19 cellular contexts compared by ENCODE assay signal in the genomic region with DNA sequence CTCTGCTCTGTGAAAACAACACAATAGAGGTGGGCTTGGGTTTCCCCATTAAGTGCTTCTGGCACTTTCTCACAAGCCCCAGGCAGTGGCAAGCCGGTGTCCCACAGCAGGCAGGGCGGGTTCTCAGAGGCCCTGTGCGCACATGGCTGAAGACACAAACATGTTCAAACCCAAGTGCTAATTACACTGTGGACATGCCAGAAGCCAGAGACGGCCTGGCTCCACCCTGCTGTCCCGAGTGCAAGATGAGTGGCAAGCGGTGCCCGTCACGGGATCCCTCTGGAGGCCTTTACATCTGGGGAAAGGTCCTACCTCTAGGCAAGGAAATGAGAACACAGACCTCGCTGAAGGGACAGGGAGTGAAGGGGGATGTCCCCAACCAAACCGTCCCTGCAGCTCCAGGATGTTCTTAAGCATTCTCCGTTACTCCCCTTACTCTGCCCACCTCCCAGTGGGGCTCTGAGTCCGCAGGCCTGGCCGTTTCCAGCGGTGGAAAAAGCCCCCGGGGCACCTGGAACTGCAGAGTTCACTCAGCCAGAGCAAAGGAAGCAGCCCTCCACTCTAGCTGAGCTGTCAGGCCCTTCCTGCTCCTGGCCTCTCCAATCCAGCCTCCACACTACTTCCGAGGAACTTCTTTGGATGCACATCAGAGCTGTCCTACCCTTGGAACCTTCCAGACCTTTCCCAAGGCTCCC. TPM values are rescaled to one million over a fixed set of nuclear protein-coding genes. Genes with fewer than 3 reads are reported as not detected.
A peak's percentile ranks its signal among the peaks of the same experiment; 100 is the strongest.
DNase-seq lines count a peak whose midpoint lies in the region; ATAC-seq lines count a peak whose summit lies in the region.
"Had no signal": no experiment of that assay in that cellular context is flagged by ENCODE, and none has a peak within 500 bp of the region (broad histone marks: within the 10 kb centered on the region; RNA-seq: fewer than 3 reads in every experiment).

No MANE protein-coding gene starts in this region.

- H3K36me3 Mint-ChIP-seq in activated T-cell treated with anti-CD3 and anti-CD28 coated beads, Interleukin-2, amount 50 U/mL, for 24 hours (ENCODE audit: low read depth) = peaks cover 64% of the 10 kb centered on the region
- peaks cover 8% of the 10 kb centered on the region for H3K36me3 Mint-ChIP-seq in activated naive CD8-positive, alpha-beta T cell treated with anti-CD3 and anti-CD28 coated beads for 36 hours
- peaks cover 17 to 50% of the 10 kb centered on the region in 2 donors for H3K36me3 Mint-ChIP-seq in stimulated activated naive B cell treated with anti-CD40 and anti-IgM and Interleukin-4, amounts not matched to agents 10 μg/mL and 1 μg/mL and 100 μg/mL, for 72 hours

- H3K27me3 Mint-ChIP-seq in activated T-cell treated with anti-CD3 and anti-CD28 coated beads, Interleukin-2, amount 50 U/mL, for 24 hours = no peaks in the 10 kb centered on the region
- no peaks in the 10 kb centered on the region for H3K27me3 Mint-ChIP-seq in activated naive CD8-positive, alpha-beta T cell treated with anti-CD3 and anti-CD28 coated beads for 36 hours
- no peaks in the 10 kb centered on the region for H3K27me3 Mint-ChIP-seq in stimulated activated naive B cell treated with anti-CD40 and anti-IgM and Interleukin-4, amounts not matched to agents 10 μg/mL and 1 μg/mL and 100 μg/mL, for 72 hours

- no peak overlapping the region for H3K4me3 Mint-ChIP-seq in activated T-cell treated with anti-CD3 and anti-CD28 coated beads, Interleukin-2, amount 50 U/mL, for 24 hours
- H3K4me3 Mint-ChIP-seq in activated naive CD8-positive, alpha-beta T cell treated with anti-CD3 and anti-CD28 coated beads for 36 hours = no peak overlapping the region
- H3K4me3 Mint-ChIP-seq in stimulated activated naive B cell treated with anti-CD40 and anti-IgM and Interleukin-4, amounts not matched to agents 10 μg/mL and 1 μg/mL and 100 μg/mL, for 72 hours = no peak overlapping the region
- H3K4me3 Mint-ChIP-seq: mesothelial cell of epicardium had no signal

- ATAC-seq in stimulated activated naive B cell treated with anti-CD40 and anti-IgM and Interleukin-4, amounts not matched to agents 10 μg/mL and 1 μg/mL and 100 μg/mL, for 72 hours (replicated peaks) = no peak
- no peak for ATAC-seq in HG03159 (IDR thresholded peaks at IDR 0.05; ENCODE audit: unreplicated experiment)
- ATAC-seq: GM12878, Panc1 had no signal

- H3K27ac Mint-ChIP-seq in activated T-cell treated with anti-CD3 and anti-CD28 coated beads, Interleukin-2, amount 50 U/mL, for 24 hours = peak overlapping the region; percentile 69
- H3K27ac Mint-ChIP-seq in activated naive CD8-positive, alpha-beta T cell treated with anti-CD3 and anti-CD28 coated beads for 36 hours = peak overlapping the region; percentile 42
- H3K27ac Mint-ChIP-seq in stimulated activated naive B cell treated with anti-CD40 and anti-IgM and Interleukin-4, amounts not matched to agents 10 μg/mL and 1 μg/mL and 100 μg/mL, for 72 hours = peak overlapping the region; percentile 59

- DNase-seq in activated T-cell treated with anti-CD3 and anti-CD28 coated beads, Interleukin-2, amount 50 U/mL, for 24 hours = no peak
- no peak for DNase-seq in activated T-cell treated with anti-CD3 and anti-CD28 coated beads, Interleukin-2, amount 50 U/mL, for 48 hours
- no peak for DNase-seq in activated naive CD8-positive, alpha-beta T cell treated with anti-CD3 and anti-CD28 coated beads for 36 hours
- DNase-seq in islet precursor cell = peak; percentile 81
- no peak for DNase-seq in stimulated activated naive B cell treated with anti-CD40 and anti-IgM and Interleukin-4, amounts not matched to agents 10 μg/mL and 1 μg/mL and 100 μg/mL, for 72 hours
- no peak for DNase-seq in ureter (ENCODE audit: low spot score)
- DNase-seq in globus pallidus (ENCODE audit: low spot score) = no peak
- DNase-seq: central memory CD4-positive, alpha-beta T cell; IMR-90; MV-4-11; NCI-H2107; NCI-H774; stimulated activated CD4-positive, alpha-beta T cell treated with anti-CD3 and anti-CD28 coated beads, Interleukin-4, amount 100 ng/mL, for 24 hours; SW 1271; uterus had no signal

- H3K9me3 Mint-ChIP-seq in activated T-cell treated with anti-CD3 and anti-CD28 coated beads, Interleukin-2, amount 50 U/mL, for 24 hours = no peaks in the 10 kb centered on the region
- no peaks in the 10 kb centered on the region for H3K9me3 Mint-ChIP-seq in activated naive CD8-positive, alpha-beta T cell treated with anti-CD3 and anti-CD28 coated beads for 36 hours
- H3K9me3 Mint-ChIP-seq in stimulated activated naive B cell treated with anti-CD40 and anti-IgM and Interleukin-4, amounts not matched to agents 10 μg/mL and 1 μg/mL and 100 μg/mL, for 72 hours = no peaks in the 10 kb centered on the region
- H3K9me3 Mint-ChIP-seq: mesothelial cell of epicardium had no signal

- H3K4me1 Mint-ChIP-seq in activated T-cell treated with anti-CD3 and anti-CD28 coated beads, Interleukin-2, amount 50 U/mL, for 24 hours (ENCODE audit: low read depth) = peaks cover 46% of the 10 kb centered on the region
- H3K4me1 Mint-ChIP-seq in activated naive CD8-positive, alpha-beta T cell treated with anti-CD3 and anti-CD28 coated beads for 36 hours = peaks cover 20% of the 10 kb centered on the region
- H3K4me1 Mint-ChIP-seq in stimulated activated naive B cell treated with anti-CD40 and anti-IgM and Interleukin-4, amounts not matched to agents 10 μg/mL and 1 μg/mL and 100 μg/mL, for 72 hours = peaks cover 3 to 18% of the 10 kb centered on the region in 2 donors

RNA-seq across cellular contexts. Expression of gene SLC66A1, which starts 57.4 kb away (rescaled TPM):
- total RNA-seq in activated naive CD8-positive, alpha-beta T cell treated with anti-CD3 and anti-CD28 coated beads for 36 hours = 1 to 10 TPM; 6.5 to 6.8 TPM
- total RNA-seq in ureter = 11.3 TPM

RNA-seq across cellular contexts. Expression of gene AKR7A2, which starts 57.6 kb away (rescaled TPM):
- total RNA-seq in activated naive CD8-positive, alpha-beta T cell treated with anti-CD3 and anti-CD28 coated beads for 36 hours = 10 to 100 TPM; 37.4 to 43.0 TPM
- 40.8 TPM for total RNA-seq in ureter
